ENCODE assay signal across 6 cellular contexts in genomic region chr17:39479631-39480030, GRCh38. TPM values are rescaled to one million over a fixed set of nuclear protein-coding genes. Genes with fewer than 3 reads are reported as not detected.
A peak's percentile ranks its signal among the peaks of the same experiment; 100 is the strongest.
DNase-seq lines count a peak whose midpoint lies in the region; ATAC-seq, FAIRE-seq and TF ChIP-seq lines count a peak whose summit lies in the region.
"Not testable (repeated sequence)": the region's sequence is repeated elsewhere in the genome, so short reads cannot be mapped to it uniquely, and the experiment has no call there.

No MANE protein-coding gene starts in this region.

- not testable (repeated sequence) for FAIRE-seq in HepG2 (lab: Jason Lieb, UNC)

- POLR2A ChIA-PET in HEK293 (lab: Yijun Ruan, JAX) (interaction anchor here (0.6 to 1.0 kb wide), 3 partner anchors 9 to 29 kb away, joined by 3 to 12 read pairs (median 4); partner anchors contain the start of gene CDK12), HepG2 (lab: Yijun Ruan, JAX) (interaction anchor here (1.1 to 3.4 kb wide), 3 partner anchors 15 to 28 kb away, joined by 4 to 16 read pairs (median 5); partner anchors contain the start of genes CDK12 and MED1)

- ATAC-seq in RWPE2 (ENCODE audit: low read depth); sciatic nerve: not testable (repeated sequence)
- ATAC-seq in HepG2: peak; percentile 21; the same call in 1 of the 3 replicates

- H3K27ac Mint-ChIP-seq in chondrocyte (ENCODE audit: unreplicated experiment): not testable (repeated sequence)

- in situ Hi-C loops in HepG2 (cut with HindIII; ENCODE audit: extremely low pct_ligation_motif_present, low pct_unique_long_range_greater_than_20kb): not testable (repeated sequence)

- H3K9ac ChIP-seq in HepG2 (ENCODE audit: insufficient read depth, low read depth, low read length): not testable (repeated sequence)

- intact Hi-C loops in HepG2 (cut with micrococcal nuclease; ENCODE audit: unreplicated experiment); sciatic nerve (cut with DNase I): not testable (repeated sequence)

- not testable (repeated sequence) for TF ChIP-seq EP300 in HepG2 (IDR thresholded peaks at IDR 0.05; ENCODE audit: low read depth in 2 of 2, low read length in 2 of 2); HepG2 (CRISPR knock-in tag; IDR thresholded peaks at IDR 0.05; ENCODE audit: borderline replicate concordance)

- H3K36me3 Mint-ChIP-seq in chondrocyte (ENCODE audit: low read depth): not testable (repeated sequence)

- not testable (repeated sequence) for H3K27me3 Mint-ChIP-seq in chondrocyte (ENCODE audit: low read depth)

- not testable (repeated sequence) for H3K27me3 ChIP-seq in RWPE2 (ENCODE audit: insufficient read depth, poor library complexity, severe bottlenecking); HepG2 (ENCODE audit: control insufficient read depth in 1 of 2, insufficient read depth in 2 of 2, low read length in 2 of 2)

- not testable (repeated sequence) for BruUV-seq in HepG2 (replicated peaks; lab: Mats Ljungman, UMichigan)

- 0 out of 2 replicates have a peak overlapping the region, but pooled peaks have one; percentile 5 for H3K27ac ChIP-seq in HEK293 (ENCODE audit: extremely low read depth, low read depth, low read length)
- H3K27ac ChIP-seq in RWPE2 (ENCODE audit: poor library complexity, severe bottlenecking): peak overlapping the region; percentile 24
- not testable (repeated sequence) for H3K27ac ChIP-seq in HepG2 (ENCODE audit: extremely low read length, insufficient read depth, low read length)

- H3K4me1 ChIP-seq in HEK293 (ENCODE audit: control insufficient read depth, insufficient read depth, low read length); RWPE2 (ENCODE audit: insufficient read depth, poor library complexity, severe bottlenecking); HepG2 (ENCODE audit: insufficient read depth, low read length): not testable (repeated sequence)

- H3K4me3 Mint-ChIP-seq in chondrocyte (ENCODE audit: unreplicated experiment): not testable (repeated sequence)

- not testable (repeated sequence) for H3K79me2 ChIP-seq in HepG2 (ENCODE audit: insufficient read depth, low read length)

- not testable (repeated sequence) for DNase-seq in RWPE2 (ENCODE audit: low spot score); HepG2 (ENCODE audit: low spot score)
- DNase-seq in activated effector memory CD4-positive, alpha-beta T cell treated with anti-CD3 and anti-CD28 coated beads, Interleukin-2, amount 50 U/mL, for 16 hours: peak; percentile 3
- DNase-seq in chondrocyte (ENCODE audit: low spot score): peak; percentile 4
- DNase-seq in sciatic nerve (ENCODE audit: low spot score): peak; percentile 10

- not testable (repeated sequence) for H3K4me2 ChIP-seq in HepG2 (ENCODE audit: low read depth, low read length)

- CTCF ChIA-PET in HEK293 (lab: Yijun Ruan, JAX): interaction anchor here (0.6 to 0.9 kb wide), 2 partner anchors 144 to 244 kb away, joined by 3 read pairs; no protein-coding TSS in a partner anchor
- CTCF ChIA-PET in HepG2 (lab: Yijun Ruan, JAX; ENCODE audit: low intra/inter-chr PET ratio, low total read pairs): not testable (repeated sequence)

- not testable (repeated sequence) for H3K9me3 ChIP-seq in HEK293 (ENCODE audit: control insufficient read depth, insufficient read depth, low read depth, low read length); RWPE2 (ENCODE audit: severe bottlenecking); HepG2 (ENCODE audit: low read length)

- not testable (repeated sequence) for H3K4me3 ChIP-seq in HEK293 (ENCODE audit: low read depth, low read length); RWPE2 (ENCODE audit: severe bottlenecking); HepG2 (replicated peaks in 1 of 3; ENCODE audit: insufficient read depth in 1 of 3, low read depth in 2 of 3, low read length in 3 of 3)

- not testable (repeated sequence) for TF ChIP-seq RAD21 in HepG2 (CRISPR knock-in tag; IDR thresholded peaks at IDR 0.05)

- H2AFZ ChIP-seq in HepG2 (ENCODE audit: low read length): not testable (repeated sequence)

- TF ChIP-seq POLR2A in HepG2 (IDR thresholded peaks at IDR 0.05; ENCODE audit: insufficient read depth in 1 of 2, low read depth in 2 of 2, low read length in 2 of 2): not testable (repeated sequence)

- not testable (repeated sequence) for H3K9me3 Mint-ChIP-seq in chondrocyte (ENCODE audit: low read depth)

- not testable (repeated sequence) for H4K20me1 ChIP-seq in HepG2 (ENCODE audit: insufficient read depth, low read length)

- H3K4me1 Mint-ChIP-seq in chondrocyte (ENCODE audit: low read depth): not testable (repeated sequence)

- peaks cover 57 to 87% of the 10 kb centered on the region in 2 experiments for H3K36me3 ChIP-seq in HEK293 (ENCODE audit: control insufficient read depth in 2 of 2, insufficient read depth in 1 of 2, low read length in 2 of 2)
- H3K36me3 ChIP-seq in RWPE2 (ENCODE audit: low read depth): peaks cover 59% of the 10 kb centered on the region
- H3K36me3 ChIP-seq in HepG2 (replicated peaks in 1 of 2; ENCODE audit: control insufficient read depth in 1 of 2, insufficient read depth in 2 of 2, low read length in 2 of 2): peaks cover 10 to 39% of the 10 kb centered on the region in 2 experiments

- TF ChIP-seq CTCF in HEK293 (tag by site-specific recombination; IDR thresholded peaks at IDR 0.05); RWPE2 (IDR thresholded peaks at IDR 0.05; ENCODE audit: poor library complexity, severe bottlenecking); chondrocyte (IDR thresholded peaks at IDR 0.05); HepG2 (CRISPR knock-in tag; IDR thresholded peaks at IDR 0.05): not testable (repeated sequence)

- 91% methylated on average over 8 of the region's 8 CpGs for WGBS in HepG2 (ENCODE audit: low lambda C conversion rate)

TF ChIP-seq in HEK293, 187 proteins besides CTCF, POLR2A, EP300 and RAD21 (continues in another document):
- TF ChIP-seq ZNF121 (tag by site-specific recombination; IDR thresholded peaks at IDR 0.05) (peak; percentile 85), SP3 (tag by site-specific recombination; IDR thresholded peaks at IDR 0.05) (peak; percentile 22; the same call in 1 of the 2 replicates)

TF ChIP-seq in HepG2, 621 proteins besides CTCF, POLR2A, EP300 and RAD21 (continues in another document):
- peak; percentile 15 for TF ChIP-seq TEAD3 (CRISPR knock-in tag; optimal IDR thresholded peaks at IDR 0.05; ENCODE audit: borderline replicate concordance)

RNA-seq across cellular contexts. Expression of gene CDK12, which starts 18.3 kb away (rescaled TPM):
- total RNA-seq in chondrocyte (43.0 to 55.1 TPM (median 44.2 TPM) in 3 replicates), HepG2 (2016; rRNA removed; fragmentation: Illumina TruSeq; extraction: Trizol) (88.6 and 95.9 TPM in 2 replicates), sciatic nerve (65.2 TPM)
- total RNA-seq in HepG2 (2016; cell fraction: cytosol; rRNA removed; fragmentation: Illumina TruSeq; extraction: Trizol; ENCODE audit: low read depth): 10.0 and 10.3 TPM in 2 replicates
- 86.1 and 88.0 TPM in 2 replicates for total RNA-seq in HepG2 (2016; cell fraction: insoluble cytoplasmic fraction; rRNA removed; fragmentation: Illumina TruSeq; extraction: Trizol)
- total RNA-seq in HepG2 (2016; cell fraction: membrane; rRNA removed; fragmentation: Illumina TruSeq; extraction: Trizol): 22.7 and 24.2 TPM in 2 replicates
- 80.6 and 95.5 TPM in 2 replicates for total RNA-seq in HepG2 (2016; cell fraction: nucleus; rRNA removed; fragmentation: Illumina TruSeq; extraction: Trizol)
- 24.0 and 26.0 TPM in 2 replicates for polyA plus RNA-seq in HepG2 (2011; rRNA removed)
- polyA plus RNA-seq in HepG2 (2011; cell fraction: cytosol; rRNA removed): 14.1 and 16.8 TPM in 2 replicates
- polyA plus RNA-seq in HepG2 (2011; cell fraction: nucleus; rRNA removed): 22.3 and 26.3 TPM in 2 replicates
- polyA plus RNA-seq in HepG2 (2012): 29.0 and 31.6 TPM in 2 replicates
- polyA plus RNA-seq in HepG2 (2016; cell fraction: cytosol; fragmentation: Illumina TruSeq; extraction: Trizol; ENCODE audit: low read depth): 1.6 and 2.1 TPM in 2 replicates
- polyA plus RNA-seq in HepG2 (2016; cell fraction: insoluble cytoplasmic fraction; fragmentation: Illumina TruSeq; extraction: Trizol; ENCODE audit: low read depth): 47.2 and 53.7 TPM in 2 replicates
- 5.1 and 6.0 TPM in 2 replicates for polyA plus RNA-seq in HepG2 (2016; cell fraction: membrane; fragmentation: Illumina TruSeq; extraction: Trizol; ENCODE audit: low read depth)
- polyA plus RNA-seq in HepG2 (2016; cell fraction: nucleus; fragmentation: Illumina TruSeq; extraction: Trizol; ENCODE audit: insufficient read depth, low read depth): 74.4 and 81.5 TPM in 2 replicates
- 63.7 and 92.9 TPM in 2 replicates for polyA minus RNA-seq in HepG2 (2011; rRNA and poly(A)+ RNA removed; ENCODE audit: low replicate concordance)
- polyA minus RNA-seq in HepG2 (2011; cell fraction: cytosol; rRNA and poly(A)+ RNA removed): 47.7 and 51.0 TPM in 2 replicates
- polyA minus RNA-seq in HepG2 (2011; cell fraction: nucleus; rRNA and poly(A)+ RNA removed): 81.4 and 85.5 TPM in 2 replicates

RNA-seq across cellular contexts. Expression of gene MED1, which starts 28.6 kb away (rescaled TPM):
- total RNA-seq in chondrocyte (37.3 to 43.0 TPM (median 39.2 TPM) in 3 replicates), HepG2 (2016; rRNA removed; fragmentation: Illumina TruSeq; extraction: Trizol) (37.5 and 60.9 TPM in 2 replicates), sciatic nerve (36.4 TPM)
- 12.9 and 14.9 TPM in 2 replicates for total RNA-seq in HepG2 (2016; cell fraction: cytosol; rRNA removed; fragmentation: Illumina TruSeq; extraction: Trizol; ENCODE audit: low read depth)
- total RNA-seq in HepG2 (2016; cell fraction: insoluble cytoplasmic fraction; rRNA removed; fragmentation: Illumina TruSeq; extraction: Trizol): 38.2 and 62.3 TPM in 2 replicates
- 29.6 and 32.0 TPM in 2 replicates for total RNA-seq in HepG2 (2016; cell fraction: membrane; rRNA removed; fragmentation: Illumina TruSeq; extraction: Trizol)
- total RNA-seq in HepG2 (2016; cell fraction: nucleus; rRNA removed; fragmentation: Illumina TruSeq; extraction: Trizol): 39.7 and 45.3 TPM in 2 replicates
- polyA plus RNA-seq in HepG2 (2011; rRNA removed): 35.1 and 40.1 TPM in 2 replicates
- polyA plus RNA-seq in HepG2 (2011; cell fraction: cytosol; rRNA removed): 20.5 and 26.9 TPM in 2 replicates
- 42.0 and 45.4 TPM in 2 replicates for polyA plus RNA-seq in HepG2 (2011; cell fraction: nucleus; rRNA removed)
- polyA plus RNA-seq in HepG2 (2012): 33.6 and 38.3 TPM in 2 replicates
- polyA plus RNA-seq in HepG2 (2016; cell fraction: cytosol; fragmentation: Illumina TruSeq; extraction: Trizol; ENCODE audit: low read depth): 4.1 and 4.6 TPM in 2 replicates
- 46.1 and 47.3 TPM in 2 replicates for polyA plus RNA-seq in HepG2 (2016; cell fraction: insoluble cytoplasmic fraction; fragmentation: Illumina TruSeq; extraction: Trizol; ENCODE audit: low read depth)
- 10.3 and 10.9 TPM in 2 replicates for polyA plus RNA-seq in HepG2 (2016; cell fraction: membrane; fragmentation: Illumina TruSeq; extraction: Trizol; ENCODE audit: low read depth)
- polyA plus RNA-seq in HepG2 (2016; cell fraction: nucleus; fragmentation: Illumina TruSeq; extraction: Trizol; ENCODE audit: insufficient read depth, low read depth): 61.0 and 66.9 TPM in 2 replicates
- 50.2 and 64.9 TPM in 2 replicates for polyA minus RNA-seq in HepG2 (2011; rRNA and poly(A)+ RNA removed; ENCODE audit: low replicate concordance)
- 32.4 and 34.3 TPM in 2 replicates for polyA minus RNA-seq in HepG2 (2011; cell fraction: cytosol; rRNA and poly(A)+ RNA removed)
- 76.9 and 82.6 TPM in 2 replicates for polyA minus RNA-seq in HepG2 (2011; cell fraction: nucleus; rRNA and poly(A)+ RNA removed)
